Comparison of ENCODE assay signal across 9 cellular contexts in genomic region chr17:64146418-64147109, GRCh38. TPM values are rescaled to one million over a fixed set of nuclear protein-coding genes. Genes with fewer than 3 reads are reported as not detected.
A peak's percentile ranks its signal among the peaks of the same experiment; 100 is the strongest.
DNase-seq lines count a peak whose midpoint lies in the region; ATAC-seq and TF ChIP-seq lines count a peak whose summit lies in the region.
"Had no signal": no experiment of that assay in that cellular context is flagged by ENCODE, and none has a peak within 500 bp of the region (broad histone marks: within the 10 kb centered on the region; RNA-seq: fewer than 3 reads in every experiment).

No MANE protein-coding gene starts in this region.

- H3K4me3 Mint-ChIP-seq in activated T-helper 2 cell treated with anti-CD3 and anti-CD28 coated beads, Interferon-gamma antibody, Interleukin-2, Interleukin-4, amounts not matched to agents 10 μg/mL and 5 μg/mL and 100 μg/mL, durations not matched to agents 14 hours and 24 hours and 36 hours (ENCODE audit: low read depth) = no peak overlapping the region
- H3K4me3 Mint-ChIP-seq: IgD-negative memory B cell had no signal

- DNase-seq in NAMALWA (ENCODE audit: low spot score) = peak; percentile 69
- DNase-seq in dermis blood vessel endothelial cell = peak; percentile 71
- DNase-seq in lower leg skin (ENCODE audit: low spot score in 2 of 2) = peak; percentile 65 to 93
- peak; percentile 67 for DNase-seq in stimulated activated CD8-positive, alpha-beta memory T cell treated with anti-CD3 and anti-CD28 coated beads, Interleukin-4, amount 100 ng/mL, for 48 hours
- DNase-seq in activated T-helper 2 cell treated with anti-CD3 and anti-CD28 coated beads, Interferon-gamma antibody, Interleukin-2, Interleukin-4, amounts not matched to agents 10 μg/mL and 5 μg/mL and 100 μg/mL, durations not matched to agents 14 hours and 24 hours and 36 hours (ENCODE audit: low spot score) = no peak

- peaks cover 21% of the 10 kb centered on the region for H3K4me1 Mint-ChIP-seq in activated T-helper 2 cell treated with anti-CD3 and anti-CD28 coated beads, Interferon-gamma antibody, Interleukin-2, Interleukin-4, amounts not matched to agents 10 μg/mL and 5 μg/mL and 100 μg/mL, durations not matched to agents 14 hours and 24 hours and 36 hours (ENCODE audit: low read depth)

- H3K36me3 ChIP-seq in BLaER1 = peaks cover 30% of the 10 kb centered on the region

- no peak for TF ChIP-seq CTCF in lower leg skin (IDR thresholded peaks at IDR 0.05)

- ATAC-seq in GM21447 (IDR thresholded peaks at IDR 0.05; ENCODE audit: unreplicated experiment) = peak; percentile 12
- ATAC-seq in activated CD4-positive, CD25-positive, alpha-beta regulatory T cell treated with anti-CD3 and anti-CD28 coated beads, Interleukin-2, amount 50 U/mL, for 24 hours = peak; percentile 7 to 21

- H3K4me2 ChIP-seq in BLaER1 = peak overlapping the region; percentile 92

- 0 out of 2 replicates have a peak, but pooled peaks cover 10% of the 10 kb centered on the region for H4K20me1 ChIP-seq in BLaER1

- no peak for TF ChIP-seq POLR2A in lower leg skin (IDR thresholded peaks at IDR 0.05)

- no peaks in the 10 kb centered on the region for H3K9me3 ChIP-seq in BLaER1

- peak overlapping the region; percentile 97 for H3K27ac ChIP-seq in BLaER1

- H3K27me3 Mint-ChIP-seq in activated T-helper 2 cell treated with anti-CD3 and anti-CD28 coated beads, Interferon-gamma antibody, Interleukin-2, Interleukin-4, amounts not matched to agents 10 μg/mL and 5 μg/mL and 100 μg/mL, durations not matched to agents 14 hours and 24 hours and 36 hours (ENCODE audit: low read depth) = no peaks in the 10 kb centered on the region
- H3K27me3 Mint-ChIP-seq: IgD-negative memory B cell had no signal

- 4 to 6% methylated on average over 31 to 34 of the region's 34 CpGs for WGBS in lower leg skin, 2 donors

- peak overlapping the region; percentile 99 for H3K9ac ChIP-seq in BLaER1

- H3K27ac Mint-ChIP-seq in activated T-helper 2 cell treated with anti-CD3 and anti-CD28 coated beads, Interferon-gamma antibody, Interleukin-2, Interleukin-4, amounts not matched to agents 10 μg/mL and 5 μg/mL and 100 μg/mL, durations not matched to agents 14 hours and 24 hours and 36 hours = no peak overlapping the region
- H3K27ac Mint-ChIP-seq: IgD-negative memory B cell had no signal

- no peaks in the 10 kb centered on the region for H3K27me3 ChIP-seq in BLaER1

- H3K4me1 ChIP-seq in BLaER1 = peaks cover 20% of the 10 kb centered on the region

- intact Hi-C loops in lower leg skin (cut with DNase I; ENCODE audit: low total_unique reads) = no loop called here
- intact Hi-C loops in activated T-helper 2 cell treated with anti-CD3 and anti-CD28 coated beads, Interferon-gamma antibody, Interleukin-2, Interleukin-4, amounts not matched to agents 10 μg/mL and 5 μg/mL and 100 μg/mL, durations not matched to agents 14 hours and 24 hours and 36 hours (cut with micrococcal nuclease) = loop anchor here (5.0 to 10.0 kb wide), 3 partner anchors 56 to 302 kb away; partner anchors contain the start of gene SMARCD2

- H3K36me3 Mint-ChIP-seq in activated T-helper 2 cell treated with anti-CD3 and anti-CD28 coated beads, Interferon-gamma antibody, Interleukin-2, Interleukin-4, amounts not matched to agents 10 μg/mL and 5 μg/mL and 100 μg/mL, durations not matched to agents 14 hours and 24 hours and 36 hours (ENCODE audit: low read depth) = peaks cover 18% of the 10 kb centered on the region
- H3K36me3 Mint-ChIP-seq: IgD-negative memory B cell had no signal

- no peaks in the 10 kb centered on the region for H3K9me3 Mint-ChIP-seq in activated T-helper 2 cell treated with anti-CD3 and anti-CD28 coated beads, Interferon-gamma antibody, Interleukin-2, Interleukin-4, amounts not matched to agents 10 μg/mL and 5 μg/mL and 100 μg/mL, durations not matched to agents 14 hours and 24 hours and 36 hours
- H3K9me3 Mint-ChIP-seq: IgD-negative memory B cell had no signal

- H3K4me3 ChIP-seq in BLaER1 = peak overlapping the region; percentile 91
- H3K4me3 ChIP-seq in lower leg skin (ENCODE audit: low read depth, poor library complexity, severe bottlenecking) = peak overlapping the region; percentile 83

RNA-seq across cellular contexts. Expression of gene ERN1, which starts 16.6 kb away (rescaled TPM):
- total RNA-seq in dermis blood vessel endothelial cell = 17.5 and 20.4 TPM in 2 replicates
- total RNA-seq in lower leg skin = 10 to 100 TPM; 18.2 to 44.0 (median 22.8) TPM
- total RNA-seq in activated T-helper 2 cell treated with anti-CD3 and anti-CD28 coated beads, Interferon-gamma antibody, Interleukin-2, Interleukin-4, amounts not matched to agents 10 μg/mL and 5 μg/mL and 100 μg/mL, durations not matched to agents 14 hours and 24 hours and 36 hours = 91.0 and 93.4 TPM in 2 replicates
